ENCODE assay signal across 33 cellular contexts in genomic region chr14:63843796-63844195, GRCh38.
"Had no signal": no experiment of that assay in that cellular context is flagged by ENCODE, and none has a peak within 500 bp of the region (broad histone marks: within the 10 kb centered on the region; RNA-seq: fewer than 3 reads in every experiment).

No MANE protein-coding gene starts in this region.

- FAIRE-seq: bronchial epithelial cell, TTC549 had no signal

- H3K4me3 ChIP-seq: ascending aorta, cardiac muscle cell had no signal

- ATAC-seq: activated CD4-positive, alpha-beta T cell treated with anti-CD3 and anti-CD28 coated beads for 36 hours; activated CD4-positive, CD25-positive, alpha-beta regulatory T cell treated with anti-CD3 and anti-CD28 coated beads, Interleukin-2, amount 50 U/mL, for 24 hours; activated CD8-positive, alpha-beta memory T cell treated with anti-CD3 and anti-CD28 coated beads, Interleukin-2, amount 10 ng/mL, durations not matched to agents 7 days and 5 days; activated CD8-positive, alpha-beta T cell treated with anti-CD3 and anti-CD28 coated beads, Interleukin-2, amount 10 ng/mL, durations not matched to agents 7 days and 5 days; activated naive CD8-positive, alpha-beta T cell treated with anti-CD3 and anti-CD28 coated beads, Interleukin-2, amount 50 U/mL, for 24 hours; WTC11 had no signal

- H3K27me3 ChIP-seq: ascending aorta, cardiac muscle cell had no signal

- DNase-seq: activated CD4-positive, alpha-beta memory T cell treated with anti-CD3 and anti-CD28 coated beads, Interleukin-2, amount 10 ng/mL, durations not matched to agents 7 days and 5 days; activated CD4-positive, alpha-beta T cell treated with anti-CD3 and anti-CD28 coated beads for 1 hour; activated CD4-positive, alpha-beta T cell treated with anti-CD3 and anti-CD28 coated beads for 36 hours; activated CD4-positive, alpha-beta T cell treated with anti-CD3 and anti-CD28 coated beads for 48 hours; activated CD4-positive, alpha-beta T cell treated with anti-CD3 and anti-CD28 coated beads, Interleukin-2, amount 10 ng/mL, durations not matched to agents 7 days and 5 days; activated CD4-positive, alpha-beta T cell treated with anti-CD3 and anti-CD28 coated beads, Interleukin-2, amount 50 U/mL, for 48 hours; activated CD4-positive, CD25-positive, alpha-beta regulatory T cell; activated CD8-positive, alpha-beta memory T cell treated with anti-CD3 and anti-CD28 coated beads for 24 hours; activated CD8-positive, alpha-beta memory T cell treated with anti-CD3 and anti-CD28 coated beads, Interleukin-2, amount 10 ng/mL, durations not matched to agents 7 days and 5 days; activated CD8-positive, alpha-beta memory T cell treated with anti-CD3 and anti-CD28 coated beads, Interleukin-2, amount 50 U/mL, for 48 hours; activated CD8-positive, alpha-beta T cell treated with anti-CD3 and anti-CD28 coated beads, Interleukin-2, amount 10 ng/mL, durations not matched to agents 7 days and 5 days; activated effector memory CD4-positive, alpha-beta T cell treated with Interleukin-2 at 50 U/mL for 16 hours; activated gamma-delta T cell; activated naive CD4-positive, alpha-beta T cell treated with anti-CD3 and anti-CD28 coated beads, Interleukin-2, amount 10 ng/mL, durations not matched to agents 7 days and 5 days; activated naive CD4-positive, alpha-beta T cell treated with Interleukin-2 at 50 U/mL for 16 hours; activated naive CD8-positive, alpha-beta T cell treated with anti-CD3 and anti-CD28 coated beads, Interleukin-2, amount 10 ng/mL, durations not matched to agents 7 days and 5 days; activated naive CD8-positive, alpha-beta T cell treated with anti-CD3 and anti-CD28 coated beads, Interleukin-2, amount 50 U/mL, for 24 hours; activated T-cell treated with anti-CD3 and anti-CD28 coated beads, Interleukin-2, amount 50 U/mL, for 24 hours; activated T-cell treated with anti-CD3 and anti-CD28 coated beads, Interleukin-2, amount 50 U/mL, for 48 hours; amygdala; anterior cingulate cortex; caudate nucleus; cerebellar nuclear complex; T-helper 1 cell; T-helper 2 cell; T-helper 9 cell had no signal

- H3K36me3 ChIP-seq: ascending aorta, cardiac muscle cell had no signal

- H3K27ac ChIP-seq: ascending aorta, cardiac muscle cell, VCaP had no signal
